In the genomic region with DNA sequence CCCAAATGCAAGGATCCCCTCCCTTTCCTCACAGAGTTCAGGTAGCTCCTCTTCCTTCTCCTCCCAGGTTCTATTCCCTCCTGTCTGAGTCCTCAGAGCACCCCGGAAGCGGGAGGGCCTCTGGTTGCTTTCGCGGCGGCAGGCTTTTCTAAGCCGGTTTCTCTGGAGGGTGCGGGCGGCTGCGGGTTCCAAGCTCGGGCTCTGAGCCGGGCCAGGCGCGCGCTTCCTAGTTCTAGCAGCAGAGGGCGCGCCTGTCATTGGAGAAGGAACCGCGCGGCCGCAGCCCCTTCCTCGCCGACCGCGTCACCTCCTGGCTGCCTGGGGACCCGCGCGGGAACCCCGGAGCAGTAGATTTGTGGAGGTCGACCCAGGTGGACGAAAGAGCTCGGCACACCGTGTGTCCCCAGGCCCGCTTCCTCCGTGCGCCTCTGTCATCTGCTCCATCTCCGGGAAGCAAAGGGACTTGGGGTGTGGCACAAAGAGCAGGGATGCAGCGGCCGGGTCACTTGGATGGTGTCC, we compare ENCODE assay signal across 1 cellular context.
TF ChIP-seq lines count a peak whose summit lies in the region.

No MANE protein-coding gene starts in this region.

TF ChIP-seq in HepG2, 621 proteins besides CTCF, POLR2A, EP300 and RAD21 (continued from another document):
- TF ChIP-seq, protein P1, sequence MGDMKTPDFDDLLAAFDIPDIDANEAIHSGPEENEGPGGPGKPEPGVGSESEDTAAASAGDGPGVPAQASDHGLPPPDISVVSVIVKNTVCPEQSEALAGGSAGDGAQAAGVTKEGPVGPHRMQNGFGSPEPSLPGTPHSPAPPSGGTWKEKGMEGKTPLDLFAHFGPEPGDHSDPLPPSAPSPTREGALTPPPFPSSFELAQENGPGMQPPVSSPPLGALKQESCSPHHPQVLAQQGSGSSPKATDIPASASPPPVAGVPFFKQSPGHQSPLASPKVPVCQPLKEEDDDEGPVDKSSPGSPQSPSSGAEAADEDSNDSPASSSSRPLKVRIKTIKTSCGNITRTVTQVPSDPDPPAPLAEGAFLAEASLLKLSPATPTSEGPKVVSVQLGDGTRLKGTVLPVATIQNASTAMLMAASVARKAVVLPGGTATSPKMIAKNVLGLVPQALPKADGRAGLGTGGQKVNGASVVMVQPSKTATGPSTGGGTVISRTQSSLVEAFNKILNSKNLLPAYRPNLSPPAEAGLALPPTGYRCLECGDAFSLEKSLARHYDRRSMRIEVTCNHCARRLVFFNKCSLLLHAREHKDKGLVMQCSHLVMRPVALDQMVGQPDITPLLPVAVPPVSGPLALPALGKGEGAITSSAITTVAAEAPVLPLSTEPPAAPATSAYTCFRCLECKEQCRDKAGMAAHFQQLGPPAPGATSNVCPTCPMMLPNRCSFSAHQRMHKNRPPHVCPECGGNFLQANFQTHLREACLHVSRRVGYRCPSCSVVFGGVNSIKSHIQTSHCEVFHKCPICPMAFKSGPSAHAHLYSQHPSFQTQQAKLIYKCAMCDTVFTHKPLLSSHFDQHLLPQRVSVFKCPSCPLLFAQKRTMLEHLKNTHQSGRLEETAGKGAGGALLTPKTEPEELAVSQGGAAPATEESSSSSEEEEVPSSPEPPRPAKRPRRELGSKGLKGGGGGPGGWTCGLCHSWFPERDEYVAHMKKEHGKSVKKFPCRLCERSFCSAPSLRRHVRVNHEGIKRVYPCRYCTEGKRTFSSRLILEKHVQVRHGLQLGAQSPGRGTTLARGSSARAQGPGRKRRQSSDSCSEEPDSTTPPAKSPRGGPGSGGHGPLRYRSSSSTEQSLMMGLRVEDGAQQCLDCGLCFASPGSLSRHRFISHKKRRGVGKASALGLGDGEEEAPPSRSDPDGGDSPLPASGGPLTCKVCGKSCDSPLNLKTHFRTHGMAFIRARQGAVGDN (CRISPR knock-in tag; IDR thresholded peaks at IDR 0.05): peak; percentile 43
- TF ChIP-seq ZFP91 (CRISPR knock-in tag; IDR thresholded peaks at IDR 0.05; ENCODE audit: borderline replicate concordance): peak; percentile 35; the same call in 1 of the 2 replicates
- TF ChIP-seq ZNF850 (CRISPR knock-in tag; conservative IDR thresholded peaks at IDR 0.05): no peak
- TF ChIP-seq, protein P2, sequence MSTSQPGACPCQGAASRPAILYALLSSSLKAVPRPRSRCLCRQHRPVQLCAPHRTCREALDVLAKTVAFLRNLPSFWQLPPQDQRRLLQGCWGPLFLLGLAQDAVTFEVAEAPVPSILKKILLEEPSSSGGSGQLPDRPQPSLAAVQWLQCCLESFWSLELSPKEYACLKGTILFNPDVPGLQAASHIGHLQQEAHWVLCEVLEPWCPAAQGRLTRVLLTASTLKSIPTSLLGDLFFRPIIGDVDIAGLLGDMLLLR (CRISPR knock-in tag; IDR thresholded peaks at IDR 0.05): no peak
- TF ChIP-seq YY1 (IDR thresholded peaks at IDR 0.05; ENCODE audit: insufficient read depth, insufficient replicate concordance, low read depth, low read length): peak; percentile 28
- TF ChIP-seq, protein P3, sequence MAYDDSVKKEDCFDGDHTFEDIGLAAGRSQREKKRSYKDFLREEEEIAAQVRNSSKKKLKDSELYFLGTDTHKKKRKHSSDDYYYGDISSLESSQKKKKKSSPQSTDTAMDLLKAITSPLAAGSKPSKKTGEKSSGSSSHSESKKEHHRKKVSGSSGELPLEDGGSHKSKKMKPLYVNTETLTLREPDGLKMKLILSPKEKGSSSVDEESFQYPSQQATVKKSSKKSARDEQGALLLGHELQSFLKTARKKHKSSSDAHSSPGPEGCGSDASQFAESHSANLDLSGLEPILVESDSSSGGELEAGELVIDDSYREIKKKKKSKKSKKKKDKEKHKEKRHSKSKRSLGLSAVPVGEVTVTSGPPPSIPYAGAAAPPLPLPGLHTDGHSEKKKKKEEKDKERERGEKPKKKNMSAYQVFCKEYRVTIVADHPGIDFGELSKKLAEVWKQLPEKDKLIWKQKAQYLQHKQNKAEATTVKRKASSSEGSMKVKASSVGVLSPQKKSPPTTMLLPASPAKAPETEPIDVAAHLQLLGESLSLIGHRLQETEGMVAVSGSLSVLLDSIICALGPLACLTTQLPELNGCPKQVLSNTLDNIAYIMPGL (CRISPR knock-in tag; IDR thresholded peaks at IDR 0.05; ENCODE audit: borderline replicate concordance in 1 of 2, low read depth in 1 of 2): peak in 1 of 2 experiments; percentile 37; a peak in 1 of 4 replicates
- TF ChIP-seq PRDM15 (CRISPR knock-in tag; IDR thresholded peaks at IDR 0.05): no peak
- TF ChIP-seq KDM2A (CRISPR knock-in tag; IDR thresholded peaks at IDR 0.05; ENCODE audit: borderline replicate concordance, low read depth): peak; percentile 54; the same call in 1 of the 2 replicates
- no peak for TF ChIP-seq KLF9 (CRISPR knock-in tag; IDR thresholded peaks at IDR 0.05; ENCODE audit: low read depth)
- 0 out of 2 replicates have a peak, but pooled peaks have one; percentile 19 for TF ChIP-seq ZNF605 (CRISPR knock-in tag; IDR thresholded peaks at IDR 0.05)
- TF ChIP-seq, protein P4, sequence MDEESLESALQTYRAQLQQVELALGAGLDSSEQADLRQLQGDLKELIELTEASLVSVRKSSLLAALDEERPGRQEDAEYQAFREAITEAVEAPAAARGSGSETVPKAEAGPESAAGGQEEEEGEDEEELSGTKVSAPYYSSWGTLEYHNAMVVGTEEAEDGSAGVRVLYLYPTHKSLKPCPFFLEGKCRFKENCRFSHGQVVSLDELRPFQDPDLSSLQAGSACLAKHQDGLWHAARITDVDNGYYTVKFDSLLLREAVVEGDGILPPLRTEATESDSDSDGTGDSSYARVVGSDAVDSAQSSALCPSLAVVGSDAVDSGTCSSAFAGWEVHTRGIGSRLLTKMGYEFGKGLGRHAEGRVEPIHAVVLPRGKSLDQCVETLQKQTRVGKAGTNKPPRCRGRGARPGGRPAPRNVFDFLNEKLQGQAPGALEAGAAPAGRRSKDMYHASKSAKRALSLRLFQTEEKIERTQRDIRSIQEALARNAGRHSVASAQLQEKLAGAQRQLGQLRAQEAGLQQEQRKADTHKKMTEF (CRISPR knock-in tag; IDR thresholded peaks at IDR 0.05): 0 out of 2 replicates have a peak, but pooled peaks have one; percentile 27
- no peak for TF ChIP-seq ZNF17 (CRISPR knock-in tag; IDR thresholded peaks at IDR 0.05)
- 0 out of 2 replicates have a peak, but pooled peaks have one; percentile 35 for TF ChIP-seq TBX2 (CRISPR knock-in tag; IDR thresholded peaks at IDR 0.05; ENCODE audit: borderline replicate concordance)
- no peak for TF ChIP-seq ZSCAN9 (CRISPR knock-in tag; IDR thresholded peaks at IDR 0.05; ENCODE audit: borderline replicate concordance)
- TF ChIP-seq KLF16 (CRISPR knock-in tag; IDR thresholded peaks at IDR 0.05): no peak
- TF ChIP-seq ZEB1 (IDR thresholded peaks at IDR 0.05; ENCODE audit: insufficient replicate concordance, low read depth): no peak
- 0 out of 2 replicates have a peak, but pooled peaks have one; percentile 13 for TF ChIP-seq SPEN (CRISPR knock-in tag; IDR thresholded peaks at IDR 0.05; ENCODE audit: low read depth)
- no peak for TF ChIP-seq WIZ (CRISPR knock-in tag; IDR thresholded peaks at IDR 0.05)
- no peak for TF ChIP-seq ZNF235 (CRISPR knock-in tag; IDR thresholded peaks at IDR 0.05; ENCODE audit: borderline replicate concordance)
- TF ChIP-seq JARID2 (CRISPR knock-in tag; IDR thresholded peaks at IDR 0.05; ENCODE audit: insufficient replicate concordance): no peak
- TF ChIP-seq ZNF768 (CRISPR knock-in tag; IDR thresholded peaks at IDR 0.05): peak; percentile 8; the same call in 1 of the 2 replicates
- no peak for TF ChIP-seq ETS1 (CRISPR knock-in tag; IDR thresholded peaks at IDR 0.05)
- TF ChIP-seq GABPB1 (CRISPR knock-in tag; IDR thresholded peaks at IDR 0.05): peak; percentile 55; the same call in 1 of the 2 replicates
- peak; percentile 22; the same call in 1 of the 2 replicates for TF ChIP-seq RXRA (CRISPR knock-in tag; IDR thresholded peaks at IDR 0.05)
- TF ChIP-seq SMC3 (IDR thresholded peaks at IDR 0.05; ENCODE audit: low read length): peak; percentile 11; the same call in 1 of the 2 replicates
- no peak for TF ChIP-seq SOX6 (IDR thresholded peaks at IDR 0.05)
- TF ChIP-seq SOX6 (CRISPR knock-in tag; IDR thresholded peaks at IDR 0.05): 0 out of 2 replicates have a peak, but pooled peaks have one; percentile 17
